ENCODE assay signal across 9 cellular contexts in genomic region chr17:19669680-19670079, GRCh38. TPM values are rescaled to one million over a fixed set of nuclear protein-coding genes. Genes with fewer than 3 reads are reported as not detected.
DNase-seq lines count a peak whose midpoint lies in the region; ATAC-seq, FAIRE-seq and TF ChIP-seq lines count a peak whose summit lies in the region.
"Not testable (repeated sequence)": the region's sequence is repeated elsewhere in the genome, so short reads cannot be mapped to it uniquely, and the experiment has no call there.
"Had no signal": no experiment of that assay in that cellular context is flagged by ENCODE, and none has a peak within 500 bp of the region (broad histone marks: within the 10 kb centered on the region; RNA-seq: fewer than 3 reads in every experiment).

No MANE protein-coding gene starts in this region.

- DNase-seq in H9 (peak; percentile 14), islet precursor cell (peak; percentile 13), osteocyte (ENCODE audit: extremely low spot score, unreplicated experiment) (peak; percentile 19)
- DNase-seq in HTR-8/SVneo (ENCODE audit: insufficient read length, low spot score); WTC11 (ENCODE audit: low spot score): not testable (repeated sequence)

- H3K18ac ChIP-seq in H9 (ENCODE audit: insufficient read length, low read depth, low read length): not testable (repeated sequence)

- TF ChIP-seq CTCF in H9 (conservative IDR thresholded peaks at IDR 0.05); WTC11 (IDR thresholded peaks at IDR 0.05); osteocyte (IDR thresholded peaks at IDR 0.05): not testable (repeated sequence)

- H3K56ac ChIP-seq in H9 (ENCODE audit: insufficient read length, low read depth, low read length): not testable (repeated sequence)

- H2BK12ac ChIP-seq in H9 (ENCODE audit: insufficient read length, low read depth, low read length): not testable (repeated sequence)

- H4K20me1 ChIP-seq in H9 (ENCODE audit: control insufficient read depth, insufficient read depth, insufficient read length): not testable (repeated sequence)

- not testable (repeated sequence) for H3K4ac ChIP-seq in H9 (ENCODE audit: low read depth, low read length)

- H2BK120ac ChIP-seq in H9 (ENCODE audit: low read depth, low read length, poor library complexity, severe bottlenecking): not testable (repeated sequence)

- H4K5ac ChIP-seq in H9 (ENCODE audit: insufficient read length, low read depth, low read length): not testable (repeated sequence)

- not testable (repeated sequence) for H2AFZ ChIP-seq in H9 (ENCODE audit: low read length)

- not testable (repeated sequence) for H4K91ac ChIP-seq in H9 (ENCODE audit: insufficient read length, low read depth, low read length)

- not testable (repeated sequence) for H3K79me1 ChIP-seq in H9 (ENCODE audit: insufficient read depth, low read depth, low read length, poor library complexity, severe bottlenecking)

- H2BK5ac ChIP-seq in H9 (ENCODE audit: insufficient read length, low read length): not testable (repeated sequence)

- H3K9ac ChIP-seq in H9 (ENCODE audit: extremely low read depth, insufficient read length, low read length): not testable (repeated sequence)

- not testable (repeated sequence) for H3K4me1 ChIP-seq in H9 (ENCODE audit: insufficient read depth, low read length)

- not testable (repeated sequence) for H3T11ph ChIP-seq in H9 (ENCODE audit: low read length)

- H2BK20ac ChIP-seq in H9 (ENCODE audit: low read depth, low read length, poor library complexity, severe bottlenecking): not testable (repeated sequence)

- H3K36me3 Mint-ChIP-seq in H9 (ENCODE audit: insufficient read depth in 1 of 3, low read depth in 3 of 3): peaks cover 54 to 69% (median 57%) of the 10 kb centered on the region in 3 experiments
- peaks cover 63% of the 10 kb centered on the region for H3K36me3 Mint-ChIP-seq in WTC11
- H3K36me3 Mint-ChIP-seq in osteocyte (ENCODE audit: unreplicated experiment): peaks cover 36% of the 10 kb centered on the region

- H3K14ac ChIP-seq in H9 (ENCODE audit: insufficient read depth, low read length): not testable (repeated sequence)

- not testable (repeated sequence) for H3K9me3 Mint-ChIP-seq in H9; WTC11; osteocyte (ENCODE audit: unreplicated experiment)

- H3K23ac ChIP-seq in H9 (ENCODE audit: insufficient read length, low read depth, low read length): not testable (repeated sequence)

- no CpG with 5 or more reads among the region's 7 CpGs for WGBS in H9 (ENCODE audit: extremely low coverage, insufficient read length, low lambda C conversion rate)

- H2AK5ac ChIP-seq in H9 (ENCODE audit: insufficient read length, low read length): not testable (repeated sequence)

- CTCF ChIA-PET in WTC11 (lab: Charles Lee): interaction anchor here (1.4 kb wide), 1 partner anchor 97 kb away, joined by 3 read pairs; no protein-coding TSS in a partner anchor

- H3K23me2 ChIP-seq in H9 (ENCODE audit: insufficient read length, low read depth, low read length, poor library complexity, severe bottlenecking): not testable (repeated sequence)

- not testable (repeated sequence) for H2BK15ac ChIP-seq in H9 (ENCODE audit: low read depth, low read length)

- not testable (repeated sequence) for ATAC-seq in WTC11

- H3K27me3 Mint-ChIP-seq in H9 (ENCODE audit: low read depth); WTC11 (ENCODE audit: low read depth); osteocyte (ENCODE audit: unreplicated experiment): not testable (repeated sequence)

- H3K4me3 Mint-ChIP-seq in H9; WTC11; osteocyte (ENCODE audit: unreplicated experiment): not testable (repeated sequence)

- H3K27me3 ChIP-seq in H9 (ENCODE audit: insufficient read depth, low read length): not testable (repeated sequence)

- H3K27ac ChIP-seq in H9 (ENCODE audit: insufficient read length, low read depth, low read length): not testable (repeated sequence)

- not testable (repeated sequence) for H3K4me2 ChIP-seq in H9 (ENCODE audit: insufficient read depth, insufficient read length, low read length)

- H3K79me2 ChIP-seq in H9 (ENCODE audit: insufficient read depth, low read length): not testable (repeated sequence)

- not testable (repeated sequence) for H3K9me3 ChIP-seq in H9 (ENCODE audit: control insufficient read depth, low read depth, low read length)

- POLR2A ChIA-PET in WTC11 (lab: Charles Lee): not testable (repeated sequence)

- peaks cover 12 to 13% of the 10 kb centered on the region in 2 experiments for H3K4me1 Mint-ChIP-seq in H9
- not testable (repeated sequence) for H3K4me1 Mint-ChIP-seq in WTC11; osteocyte (ENCODE audit: unreplicated experiment)

- H4K8ac ChIP-seq in H9 (replicated peaks; ENCODE audit: insufficient read length, low read depth, low read length): not testable (repeated sequence)

- FAIRE-seq in HTR-8/SVneo (lab: Jason Lieb, UNC): peak; percentile 49

- H3K27ac Mint-ChIP-seq in H9; WTC11; osteocyte (ENCODE audit: unreplicated experiment): not testable (repeated sequence)

TF ChIP-seq in WTC11, 78 proteins besides CTCF, POLR2A, EP300 and RAD21:
- TF ChIP-seq ZNF121 (CRISPR knock-in tag; IDR thresholded peaks at IDR 0.05): 0 out of 2 replicates have a peak, but pooled peaks have one; percentile 22

RNA-seq across cellular contexts. Expression of gene ALDH3A2, which starts 21.1 kb away (rescaled TPM):
- 94.2 and 100 TPM in 2 replicates for total RNA-seq in H9 (2021)
- total RNA-seq in WTC11 (2021): 68.5 to 84.3 TPM (median 80.6 TPM) in 3 replicates
- total RNA-seq in osteocyte: 87.5 and 97.1 TPM in 2 replicates

RNA-seq across cellular contexts. Expression of gene SLC47A2, which starts 46.7 kb away (rescaled TPM):
- not detected in 2 replicates for total RNA-seq in H9 (2021)
- not detected in 3 replicates for total RNA-seq in WTC11 (2021)
- 0.16 and 0.24 TPM in 2 replicates for total RNA-seq in osteocyte
- total RNA-seq: B cell; Calu3; CD4-positive, alpha-beta T cell; CD8-positive, alpha-beta T cell had no signal
